In genomic region chr19:3573858-3574637, GRCh38 we compare ENCODE assay signal across 8 cellular contexts. TPM values are rescaled to one million over a fixed set of nuclear protein-coding genes. Genes with fewer than 3 reads are reported as not detected.
DNase-seq lines count a peak whose midpoint lies in the region; ATAC-seq and TF ChIP-seq lines count a peak whose summit lies in the region.

No MANE protein-coding gene starts in this region.

- no peaks in the 10 kb centered on the region for H4K20me1 ChIP-seq in H9 (ENCODE audit: control insufficient read depth, insufficient read depth, insufficient read length)

- no peak overlapping the region for H3K9ac ChIP-seq in H9 (ENCODE audit: extremely low read depth, insufficient read length, low read length)

- H3K9me3 ChIP-seq in H9 (ENCODE audit: control insufficient read depth, low read depth, low read length) = no peaks in the 10 kb centered on the region

- H3K14ac ChIP-seq in H9 (ENCODE audit: insufficient read depth, low read length) = no peak overlapping the region

- POLR2A ChIA-PET in activated CD4-positive, alpha-beta T cell treated with anti-CD3 and anti-CD28 coated beads, Interleukin-2, amount 10 ng/mL, durations not matched to agents 7 days and 5 days (lab: Charles Lee) = interaction anchor here (0.6 kb wide), 1 partner anchor 105 kb away, joined by 9 read pairs; no protein-coding TSS in a partner anchor

- H4K8ac ChIP-seq in H9 (replicated peaks; ENCODE audit: insufficient read length, low read depth, low read length) = no peak overlapping the region

- no peak for TF ChIP-seq CTCF in AG09319 (IDR thresholded peaks at IDR 0.05; ENCODE audit: low read depth, low read length)
- TF ChIP-seq CTCF in H9 (conservative IDR thresholded peaks at IDR 0.05) = no peak
- no peak for TF ChIP-seq CTCF in coronary artery (IDR thresholded peaks at IDR 0.05)

- no peaks in the 10 kb centered on the region for H3K79me2 ChIP-seq in H9 (ENCODE audit: insufficient read depth, low read length)

- H3K4me1 ChIP-seq in H9 (ENCODE audit: insufficient read depth, low read length) = no peaks in the 10 kb centered on the region

- no peak overlapping the region for H3K4ac ChIP-seq in H9 (ENCODE audit: low read depth, low read length)

- H3K56ac ChIP-seq in H9 (ENCODE audit: insufficient read length, low read depth, low read length) = no peak overlapping the region

- no peaks in the 10 kb centered on the region; a peak in 1 of 5 replicates for H3K9me3 Mint-ChIP-seq in H9
- H3K9me3 Mint-ChIP-seq in activated CD4-positive, alpha-beta T cell treated with anti-CD3 and anti-CD28 coated beads, Interleukin-2, amount 10 ng/mL, durations not matched to agents 7 days and 5 days = no peaks in the 10 kb centered on the region

- peak overlapping the region; percentile 73 to 87 for H3K4me3 Mint-ChIP-seq in H9
- peak overlapping the region; percentile 76 for H3K4me3 Mint-ChIP-seq in activated CD4-positive, alpha-beta T cell treated with anti-CD3 and anti-CD28 coated beads, Interleukin-2, amount 10 ng/mL, durations not matched to agents 7 days and 5 days

- H2AK5ac ChIP-seq in H9 (ENCODE audit: insufficient read length, low read length) = no peak overlapping the region

- no peak overlapping the region for H2BK15ac ChIP-seq in H9 (ENCODE audit: low read depth, low read length)

- WGBS in H9 (ENCODE audit: extremely low coverage, insufficient read length, low lambda C conversion rate) = no CpG with 5 or more reads among the region's 55 CpGs

- H3K27ac Mint-ChIP-seq in H9 = peak overlapping the region in 2 of 3 experiments; percentile 79 to 95; a peak in 4 of 7 replicates
- H3K27ac Mint-ChIP-seq in activated CD4-positive, alpha-beta T cell treated with anti-CD3 and anti-CD28 coated beads, Interleukin-2, amount 10 ng/mL, durations not matched to agents 7 days and 5 days = peak overlapping the region; percentile 85

- peaks cover 8 to 10% (median 9%) of the 10 kb centered on the region in 3 experiments for H3K36me3 Mint-ChIP-seq in H9 (ENCODE audit: insufficient read depth in 1 of 3, low read depth in 3 of 3)
- H3K36me3 Mint-ChIP-seq in activated CD4-positive, alpha-beta T cell treated with anti-CD3 and anti-CD28 coated beads, Interleukin-2, amount 10 ng/mL, durations not matched to agents 7 days and 5 days (ENCODE audit: low read depth) = peaks cover 17% of the 10 kb centered on the region

- peak overlapping the region; percentile 61 for H3K4me2 ChIP-seq in H9 (ENCODE audit: insufficient read depth, insufficient read length, low read length)

- H3K23me2 ChIP-seq in H9 (ENCODE audit: insufficient read length, low read depth, low read length, poor library complexity, severe bottlenecking) = peaks cover 13% of the 10 kb centered on the region

- H2BK20ac ChIP-seq in H9 (ENCODE audit: low read depth, low read length, poor library complexity, severe bottlenecking) = no peak overlapping the region

- no peak overlapping the region for H4K91ac ChIP-seq in H9 (ENCODE audit: insufficient read length, low read depth, low read length)

- CTCF ChIA-PET in activated CD4-positive, alpha-beta T cell treated with anti-CD3 and anti-CD28 coated beads, Interleukin-2, amount 10 ng/mL, durations not matched to agents 7 days and 5 days (lab: Charles Lee) = interaction anchor here (0.8 to 1.5 kb wide), 4 partner anchors 17 to 29 kb away, joined by 3 to 4 read pairs (median 3); no protein-coding TSS in a partner anchor

- H3T11ph ChIP-seq in H9 (ENCODE audit: low read length) = no peak overlapping the region

- no peak overlapping the region for H2BK12ac ChIP-seq in H9 (ENCODE audit: insufficient read length, low read depth, low read length)

- H3K27ac ChIP-seq in H9 (ENCODE audit: insufficient read length, low read depth, low read length) (no peak overlapping the region), coronary artery (peak overlapping the region in 1 of 2 donors; percentile 88)

- H2BK120ac ChIP-seq in H9 (ENCODE audit: low read depth, low read length, poor library complexity, severe bottlenecking) = no peak overlapping the region

- peaks cover 7% of the 10 kb centered on the region for H3K27me3 Mint-ChIP-seq in H9 (ENCODE audit: low read depth)
- H3K27me3 Mint-ChIP-seq in activated CD4-positive, alpha-beta T cell treated with anti-CD3 and anti-CD28 coated beads, Interleukin-2, amount 10 ng/mL, durations not matched to agents 7 days and 5 days = no peaks in the 10 kb centered on the region

- no peaks in the 10 kb centered on the region for H3K27me3 ChIP-seq in H9 (ENCODE audit: insufficient read depth, low read length)

- peak overlapping the region; percentile 96 for H3K4me3 ChIP-seq in coronary artery

- no peaks in the 10 kb centered on the region for H3K79me1 ChIP-seq in H9 (ENCODE audit: insufficient read depth, low read depth, low read length, poor library complexity, severe bottlenecking)

- no peak overlapping the region for H3K23ac ChIP-seq in H9 (ENCODE audit: insufficient read length, low read depth, low read length)

- H3K18ac ChIP-seq in H9 (ENCODE audit: insufficient read length, low read depth, low read length) = peak overlapping the region; percentile 78

- DNase-seq in AG09319 (ENCODE audit: extremely low read depth, low read depth) = peak; percentile 80
- peak; percentile 98 for DNase-seq in H9
- DNase-seq in NCI-H510A (lab: John Stamatoyannopoulos, UW) = peak; percentile 54
- peak; percentile 93 for DNase-seq in activated CD4-positive, alpha-beta T cell treated with anti-CD3 and anti-CD28 coated beads, Interleukin-2, amount 10 ng/mL, durations not matched to agents 7 days and 5 days
- peak; percentile 90 for DNase-seq in coronary artery (ENCODE audit: low spot score)
- DNase-seq in left lobe of liver (ENCODE audit: low spot score) = peak; percentile 89
- peak; percentile 56 to 72 for DNase-seq in stimulated activated CD4-positive, alpha-beta T cell treated with anti-CD3 and anti-CD28 coated beads, Interleukin-1b, Interleukin-23, amount 100 ng/mL, for 4 hours (ENCODE audit: low read depth in 2 of 2)

- no peak overlapping the region for H4K5ac ChIP-seq in H9 (ENCODE audit: insufficient read length, low read depth, low read length)

- no peak overlapping the region for H2BK5ac ChIP-seq in H9 (ENCODE audit: insufficient read length, low read length)

- H3K4me1 Mint-ChIP-seq in H9 = peaks cover 13 to 26% of the 10 kb centered on the region in 2 experiments
- H3K4me1 Mint-ChIP-seq in activated CD4-positive, alpha-beta T cell treated with anti-CD3 and anti-CD28 coated beads, Interleukin-2, amount 10 ng/mL, durations not matched to agents 7 days and 5 days = peaks cover 18% of the 10 kb centered on the region

- H2AFZ ChIP-seq in H9 (ENCODE audit: low read length) = no peak overlapping the region

- ATAC-seq in left lobe of liver = peak; percentile 56
- ATAC-seq in HG03457 (IDR thresholded peaks at IDR 0.05; ENCODE audit: unreplicated experiment) = no peak

RNA-seq across cellular contexts. Expression of gene HMG20B, which starts 1.3 kb away (rescaled TPM):
- total RNA-seq in H9 (2021) (58.1 and 58.9 TPM in 2 replicates), left lobe of liver (44.2 TPM)
- 10 to 100 TPM; 47.8 to 54.1 TPM for total RNA-seq in activated CD4-positive, alpha-beta T cell treated with anti-CD3 and anti-CD28 coated beads, Interleukin-2, amount 10 ng/mL, durations not matched to agents 7 days and 5 days

RNA-seq across cellular contexts. Expression of gene GIPC3, which starts 11.2 kb away (rescaled TPM):
- total RNA-seq in H9 (2021) = 1.6 and 1.9 TPM in 2 replicates
- under 1 TPM; 0.57 to 0.71 TPM for total RNA-seq in activated CD4-positive, alpha-beta T cell treated with anti-CD3 and anti-CD28 coated beads, Interleukin-2, amount 10 ng/mL, durations not matched to agents 7 days and 5 days
- 0.75 TPM for total RNA-seq in left lobe of liver

RNA-seq across cellular contexts. Expression of gene MFSD12, which starts 16.7 kb away (rescaled TPM):
- total RNA-seq in H9 (2021) (51.5 and 58.8 TPM in 2 replicates), left lobe of liver (33.9 TPM)
- 10 to 100 TPM; 62.1 to 67.6 TPM for total RNA-seq in activated CD4-positive, alpha-beta T cell treated with anti-CD3 and anti-CD28 coated beads, Interleukin-2, amount 10 ng/mL, durations not matched to agents 7 days and 5 days

RNA-seq across cellular contexts. Expression of gene TBXA2R, which starts 32.6 kb away (rescaled TPM):
- total RNA-seq in H9 (2021) (0.63 and 0.64 TPM in 2 replicates), left lobe of liver (4.4 TPM)
- total RNA-seq in activated CD4-positive, alpha-beta T cell treated with anti-CD3 and anti-CD28 coated beads, Interleukin-2, amount 10 ng/mL, durations not matched to agents 7 days and 5 days = under 1 TPM; 0.92 to 1.00 TPM

RNA-seq across cellular contexts. Expression of gene TEKTIP1, which starts 35.1 kb away (rescaled TPM):
- total RNA-seq in H9 (2021) (1.2 and 1.3 TPM in 2 replicates), left lobe of liver (1.9 TPM)
- total RNA-seq in activated CD4-positive, alpha-beta T cell treated with anti-CD3 and anti-CD28 coated beads, Interleukin-2, amount 10 ng/mL, durations not matched to agents 7 days and 5 days = 1 to 10 TPM; 6.5 to 8.7 TPM
